11 cellular contexts compared by ENCODE assay signal in genomic region chr15:25793354-25794050, GRCh38.
DNase-seq lines count a peak whose midpoint lies in the region; ATAC-seq lines count a peak whose summit lies in the region.
"Had no signal": no experiment of that assay in that cellular context is flagged by ENCODE, and none has a peak within 500 bp of the region (broad histone marks: within the 10 kb centered on the region; RNA-seq: fewer than 3 reads in every experiment).

No MANE protein-coding gene starts in this region.

- DNase-seq in activated naive CD8-positive, alpha-beta T cell treated with anti-CD3 and anti-CD28 coated beads, Interleukin-2, amount 50 U/mL, for 24 hours, result no peak
- DNase-seq in activated naive CD8-positive, alpha-beta T cell treated with anti-CD3 and anti-CD28 coated beads for 36 hours, result no peak
- DNase-seq in SKM-1 treated with dmso at 0.1 percent for 144 hours (lab: John Stamatoyannopoulos, UW; ENCODE audit: unreplicated experiment) (peak; percentile 99), kidney glomerular epithelial cell (lab: John Stamatoyannopoulos, UW) (no peak), Right ventricle myocardium inferior (ENCODE audit: missing footprints) (no peak)
- no peak for DNase-seq in activated T-cell treated with anti-CD3 and anti-CD28 coated beads, Interleukin-2, amount 50 U/mL, for 72 hours
- no peak for DNase-seq in T-helper 2 cell treated with Interferon-gamma antibody and Interleukin-4, amounts not matched to agents 5 μg/mL and 100 μg/mL, for 36 hours (ENCODE audit: low spot score)
- DNase-seq: activated CD4-positive, alpha-beta T cell treated with anti-CD3 and anti-CD28 coated beads, Interleukin-2, amount 10 ng/mL, durations not matched to agents 24 days and 14 days; NCI-H2171 treated with DMSO at 0.1 percent for 48 hours; substantia nigra had no signal

- peak overlapping the region; percentile 20 for H3K27ac Mint-ChIP-seq in activated naive CD8-positive, alpha-beta T cell treated with anti-CD3 and anti-CD28 coated beads, Interleukin-2, amount 50 U/mL, for 24 hours
- no peak overlapping the region for H3K27ac Mint-ChIP-seq in activated naive CD8-positive, alpha-beta T cell treated with anti-CD3 and anti-CD28 coated beads for 36 hours
- no peak overlapping the region for H3K27ac Mint-ChIP-seq in activated T-cell treated with anti-CD3 and anti-CD28 coated beads, Interleukin-2, amount 50 U/mL, for 72 hours
- no peak overlapping the region for H3K27ac Mint-ChIP-seq in T-helper 2 cell treated with Interferon-gamma antibody and Interleukin-4, amounts not matched to agents 5 μg/mL and 100 μg/mL, for 36 hours
- H3K27ac Mint-ChIP-seq: activated CD4-positive, alpha-beta T cell treated with anti-CD3 and anti-CD28 coated beads, Interleukin-2, amount 10 ng/mL, durations not matched to agents 24 days and 14 days had no signal

- no peaks in the 10 kb centered on the region for H3K9me3 Mint-ChIP-seq in activated naive CD8-positive, alpha-beta T cell treated with anti-CD3 and anti-CD28 coated beads, Interleukin-2, amount 50 U/mL, for 24 hours
- no peaks in the 10 kb centered on the region for H3K9me3 Mint-ChIP-seq in activated naive CD8-positive, alpha-beta T cell treated with anti-CD3 and anti-CD28 coated beads for 36 hours
- H3K9me3 Mint-ChIP-seq in activated T-cell treated with anti-CD3 and anti-CD28 coated beads, Interleukin-2, amount 50 U/mL, for 72 hours, result no peaks in the 10 kb centered on the region
- H3K9me3 Mint-ChIP-seq in T-helper 2 cell treated with Interferon-gamma antibody and Interleukin-4, amounts not matched to agents 5 μg/mL and 100 μg/mL, for 36 hours, result no peaks in the 10 kb centered on the region
- H3K9me3 Mint-ChIP-seq: activated CD4-positive, alpha-beta T cell treated with anti-CD3 and anti-CD28 coated beads, Interleukin-2, amount 10 ng/mL, durations not matched to agents 24 days and 14 days had no signal

- intact Hi-C loops in Right ventricle myocardium inferior (cut with DNase I), result loop anchor here (5.0 kb wide), 1 partner anchor 59 kb away; no protein-coding TSS in a partner anchor

- peaks cover 8% of the 10 kb centered on the region for H3K36me3 Mint-ChIP-seq in activated naive CD8-positive, alpha-beta T cell treated with anti-CD3 and anti-CD28 coated beads, Interleukin-2, amount 50 U/mL, for 24 hours (ENCODE audit: low read depth)
- peaks cover 10% of the 10 kb centered on the region for H3K36me3 Mint-ChIP-seq in activated naive CD8-positive, alpha-beta T cell treated with anti-CD3 and anti-CD28 coated beads for 36 hours
- peaks cover 3% of the 10 kb centered on the region in 2 donors for H3K36me3 Mint-ChIP-seq in activated T-cell treated with anti-CD3 and anti-CD28 coated beads, Interleukin-2, amount 50 U/mL, for 72 hours (ENCODE audit: insufficient read depth in 2 of 2)
- peaks cover 15% of the 10 kb centered on the region for H3K36me3 Mint-ChIP-seq in T-helper 2 cell treated with Interferon-gamma antibody and Interleukin-4, amounts not matched to agents 5 μg/mL and 100 μg/mL, for 36 hours (ENCODE audit: low read depth)

- no peak overlapping the region for H3K4me3 Mint-ChIP-seq in activated naive CD8-positive, alpha-beta T cell treated with anti-CD3 and anti-CD28 coated beads, Interleukin-2, amount 50 U/mL, for 24 hours
- H3K4me3 Mint-ChIP-seq in activated naive CD8-positive, alpha-beta T cell treated with anti-CD3 and anti-CD28 coated beads for 36 hours, result no peak overlapping the region
- H3K4me3 Mint-ChIP-seq in activated T-cell treated with anti-CD3 and anti-CD28 coated beads, Interleukin-2, amount 50 U/mL, for 72 hours, result no peak overlapping the region
- no peak overlapping the region for H3K4me3 Mint-ChIP-seq in T-helper 2 cell treated with Interferon-gamma antibody and Interleukin-4, amounts not matched to agents 5 μg/mL and 100 μg/mL, for 36 hours
- H3K4me3 Mint-ChIP-seq: activated CD4-positive, alpha-beta T cell treated with anti-CD3 and anti-CD28 coated beads, Interleukin-2, amount 10 ng/mL, durations not matched to agents 24 days and 14 days had no signal

- no peak for ATAC-seq in activated naive CD8-positive, alpha-beta T cell treated with anti-CD3 and anti-CD28 coated beads, Interleukin-2, amount 50 U/mL, for 24 hours
- ATAC-seq in HG03095 (IDR thresholded peaks at IDR 0.05; ENCODE audit: unreplicated experiment), result peak; percentile 90
- ATAC-seq in activated T-cell treated with anti-CD3 and anti-CD28 coated beads, Interleukin-2, amount 50 U/mL, for 72 hours (replicated peaks in 1 of 2), result no peak
- no peak for ATAC-seq in Right ventricle myocardium inferior

- peaks cover 82% of the 10 kb centered on the region for H3K4me1 Mint-ChIP-seq in activated naive CD8-positive, alpha-beta T cell treated with anti-CD3 and anti-CD28 coated beads, Interleukin-2, amount 50 U/mL, for 24 hours
- peaks cover 55% of the 10 kb centered on the region for H3K4me1 Mint-ChIP-seq in activated naive CD8-positive, alpha-beta T cell treated with anti-CD3 and anti-CD28 coated beads for 36 hours
- peaks cover 77% of the 10 kb centered on the region for H3K4me1 Mint-ChIP-seq in activated T-cell treated with anti-CD3 and anti-CD28 coated beads, Interleukin-2, amount 50 U/mL, for 72 hours (ENCODE audit: low read depth)
- peaks cover 58% of the 10 kb centered on the region for H3K4me1 Mint-ChIP-seq in T-helper 2 cell treated with Interferon-gamma antibody and Interleukin-4, amounts not matched to agents 5 μg/mL and 100 μg/mL, for 36 hours (ENCODE audit: low read depth)

- H3K27me3 Mint-ChIP-seq in activated naive CD8-positive, alpha-beta T cell treated with anti-CD3 and anti-CD28 coated beads, Interleukin-2, amount 50 U/mL, for 24 hours, result no peaks in the 10 kb centered on the region
- no peaks in the 10 kb centered on the region for H3K27me3 Mint-ChIP-seq in activated naive CD8-positive, alpha-beta T cell treated with anti-CD3 and anti-CD28 coated beads for 36 hours
- H3K27me3 Mint-ChIP-seq in activated T-cell treated with anti-CD3 and anti-CD28 coated beads, Interleukin-2, amount 50 U/mL, for 72 hours (ENCODE audit: low read depth), result no peaks in the 10 kb centered on the region
- no peaks in the 10 kb centered on the region for H3K27me3 Mint-ChIP-seq in T-helper 2 cell treated with Interferon-gamma antibody and Interleukin-4, amounts not matched to agents 5 μg/mL and 100 μg/mL, for 36 hours (ENCODE audit: low read depth)
- H3K27me3 Mint-ChIP-seq: activated CD4-positive, alpha-beta T cell treated with anti-CD3 and anti-CD28 coated beads, Interleukin-2, amount 10 ng/mL, durations not matched to agents 24 days and 14 days had no signal
